In genomic region chr22:50247748-50248147, GRCh38 we compare ENCODE assay signal across 1 cellular context.
A peak's percentile ranks its signal among the peaks of the same experiment; 100 is the strongest.
TF ChIP-seq lines count a peak whose summit lies in the region.

No MANE protein-coding gene starts in this region.

TF ChIP-seq in SK-N-SH, 30 proteins besides CTCF, POLR2A, EP300 and RAD21 (continued from another document):
- TF ChIP-seq REST (IDR thresholded peaks at IDR 0.05; ENCODE audit: low read depth, low read length) (no peak), RCOR1 (IDR thresholded peaks at IDR 0.05; ENCODE audit: low read length) (no peak), RXRA (IDR thresholded peaks at IDR 0.05; ENCODE audit: borderline replicate concordance, low read depth) (no peak), NRF1 (IDR thresholded peaks at IDR 0.05; ENCODE audit: low read depth, low read length) (no peak), GABPA (IDR thresholded peaks at IDR 0.05; ENCODE audit: low read depth) (peak; percentile 50; the same call in 1 of the 2 replicates), POLR2AphosphoS5 (IDR thresholded peaks at IDR 0.05; ENCODE audit: low read depth, low read length) (no peak; the same call in 1 of the 2 replicates), EZH2phosphoT487 (IDR thresholded peaks at IDR 0.05; ENCODE audit: borderline replicate concordance, low read depth) (no peak), MEF2A (IDR thresholded peaks at IDR 0.05; ENCODE audit: borderline replicate concordance, low read depth) (no peak), FOSL2 (IDR thresholded peaks at IDR 0.05; ENCODE audit: borderline replicate concordance, low read depth) (no peak), USF2 (IDR thresholded peaks at IDR 0.05; ENCODE audit: borderline replicate concordance, low read depth, low read length) (no peak), JUND (IDR thresholded peaks at IDR 0.05) (no peak; the same call in 1 of the 2 replicates), ELF1 (IDR thresholded peaks at IDR 0.05) (0 out of 2 replicates have a peak, but pooled peaks have one; percentile 34), TEAD4 (IDR thresholded peaks at IDR 0.05; ENCODE audit: borderline replicate concordance, insufficient read depth) (no peak), MXI1 (IDR thresholded peaks at IDR 0.05; ENCODE audit: low read depth, low read length) (peak; percentile 53; the same call in 1 of the 2 replicates), TCF12 (IDR thresholded peaks at IDR 0.05) (no peak)
- TF ChIP-seq, protein P1, sequence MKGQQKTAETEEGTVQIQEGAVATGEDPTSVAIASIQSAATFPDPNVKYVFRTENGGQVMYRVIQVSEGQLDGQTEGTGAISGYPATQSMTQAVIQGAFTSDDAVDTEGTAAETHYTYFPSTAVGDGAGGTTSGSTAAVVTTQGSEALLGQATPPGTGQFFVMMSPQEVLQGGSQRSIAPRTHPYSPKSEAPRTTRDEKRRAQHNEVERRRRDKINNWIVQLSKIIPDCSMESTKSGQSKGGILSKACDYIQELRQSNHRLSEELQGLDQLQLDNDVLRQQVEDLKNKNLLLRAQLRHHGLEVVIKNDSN (IDR thresholded peaks at IDR 0.05; ENCODE audit: borderline replicate concordance, low read depth) = no peak
- TF ChIP-seq, protein P2, sequence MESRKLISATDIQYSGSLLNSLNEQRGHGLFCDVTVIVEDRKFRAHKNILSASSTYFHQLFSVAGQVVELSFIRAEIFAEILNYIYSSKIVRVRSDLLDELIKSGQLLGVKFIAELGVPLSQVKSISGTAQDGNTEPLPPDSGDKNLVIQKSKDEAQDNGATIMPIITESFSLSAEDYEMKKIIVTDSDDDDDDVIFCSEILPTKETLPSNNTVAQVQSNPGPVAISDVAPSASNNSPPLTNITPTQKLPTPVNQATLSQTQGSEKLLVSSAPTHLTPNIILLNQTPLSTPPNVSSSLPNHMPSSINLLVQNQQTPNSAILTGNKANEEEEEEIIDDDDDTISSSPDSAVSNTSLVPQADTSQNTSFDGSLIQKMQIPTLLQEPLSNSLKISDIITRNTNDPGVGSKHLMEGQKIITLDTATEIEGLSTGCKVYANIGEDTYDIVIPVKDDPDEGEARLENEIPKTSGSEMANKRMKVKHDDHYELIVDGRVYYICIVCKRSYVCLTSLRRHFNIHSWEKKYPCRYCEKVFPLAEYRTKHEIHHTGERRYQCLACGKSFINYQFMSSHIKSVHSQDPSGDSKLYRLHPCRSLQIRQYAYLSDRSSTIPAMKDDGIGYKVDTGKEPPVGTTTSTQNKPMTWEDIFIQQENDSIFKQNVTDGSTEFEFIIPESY (IDR thresholded peaks at IDR 0.05; ENCODE audit: borderline replicate concordance, low read depth) = no peak
TF ChIP-seq in SK-N-SH: peak in this region for 3.
